Comparison of ENCODE assay signal across 18 cellular contexts in the genomic region with DNA sequence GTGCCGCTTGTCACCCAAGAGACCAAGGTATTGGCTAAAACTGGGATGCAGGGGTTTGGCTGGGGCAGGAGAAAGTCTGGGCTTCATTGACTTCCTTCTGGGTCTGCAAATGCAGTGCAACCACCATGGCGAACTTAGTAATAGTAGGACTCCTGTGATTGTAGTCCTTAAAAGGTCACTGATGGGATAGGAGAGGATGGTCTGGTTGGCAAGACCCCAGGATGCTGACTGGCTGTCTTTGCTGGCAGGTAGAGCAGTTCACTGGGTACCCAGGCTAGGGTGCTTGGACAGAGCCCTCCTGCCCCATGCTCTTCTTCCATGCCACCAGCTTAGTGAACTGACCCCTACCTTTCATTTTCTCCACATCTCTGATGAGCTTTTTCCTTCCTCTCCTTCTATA. TPM values are rescaled to one million over a fixed set of nuclear protein-coding genes. Genes with fewer than 3 reads are reported as not detected.
DNase-seq lines count a peak whose midpoint lies in the region; ATAC-seq and TF ChIP-seq lines count a peak whose summit lies in the region.
"Had no signal": no experiment of that assay in that cellular context is flagged by ENCODE, and none has a peak within 500 bp of the region (broad histone marks: within the 10 kb centered on the region; RNA-seq: fewer than 3 reads in every experiment).

No MANE protein-coding gene starts in this region.

- DNase-seq in activated CD8-positive, alpha-beta memory T cell treated with anti-CD3 and anti-CD28 coated beads, Interleukin-2, amount 10 ng/mL, durations not matched to agents 7 days and 5 days, result peak; percentile 25
- DNase-seq in activated CD8-positive, alpha-beta memory T cell treated with anti-CD3 and anti-CD28 coated beads, Interleukin-2, amount 50 U/mL, for 4 hours, result no peak
- peak; percentile 53 for DNase-seq in osteocyte (ENCODE audit: extremely low spot score, unreplicated experiment)
- no peak for DNase-seq in GM19240 (ENCODE audit: insufficient read length, low spot score)
- no peak for DNase-seq in cerebellar cortex (ENCODE audit: low spot score)
- DNase-seq: 8988T; CD4-positive, alpha-beta memory T cell; DMS153; DMS79; GDM1; HCEC 1CT; IMR-90 had no signal

- ATAC-seq in activated CD8-positive, alpha-beta memory T cell treated with anti-CD3 and anti-CD28 coated beads, Interleukin-2, amount 10 ng/mL, durations not matched to agents 7 days and 5 days, result no peak
- no peak for ATAC-seq in HG02938 (IDR thresholded peaks at IDR 0.05; ENCODE audit: unreplicated experiment)
- ATAC-seq: GM23338 had no signal

- no peaks in the 10 kb centered on the region for H3K9me3 Mint-ChIP-seq in activated CD8-positive, alpha-beta memory T cell treated with anti-CD3 and anti-CD28 coated beads, Interleukin-2, amount 10 ng/mL, durations not matched to agents 7 days and 5 days (ENCODE audit: low read depth)
- no peaks in the 10 kb centered on the region for H3K9me3 Mint-ChIP-seq in osteocyte (ENCODE audit: unreplicated experiment)
- H3K9me3 Mint-ChIP-seq: CD14-positive monocyte; CD4-positive, alpha-beta memory T cell; GM23338 had no signal

- H3K4me3 Mint-ChIP-seq in activated CD8-positive, alpha-beta memory T cell treated with anti-CD3 and anti-CD28 coated beads, Interleukin-2, amount 10 ng/mL, durations not matched to agents 7 days and 5 days, result no peak overlapping the region
- no peak overlapping the region for H3K4me3 Mint-ChIP-seq in osteocyte (ENCODE audit: unreplicated experiment)
- H3K4me3 Mint-ChIP-seq: CD14-positive monocyte; CD4-positive, alpha-beta memory T cell; GM23338 had no signal

- no peak for TF ChIP-seq CTCF in osteocyte (IDR thresholded peaks at IDR 0.05)

- peak overlapping the region; percentile 9 for H3K27ac ChIP-seq in subcutaneous abdominal adipose tissue (ENCODE audit: low read depth, low read length)
- H3K27ac ChIP-seq: BLaER1, HL-60 had no signal

- no peaks in the 10 kb centered on the region for H3K27me3 Mint-ChIP-seq in activated CD8-positive, alpha-beta memory T cell treated with anti-CD3 and anti-CD28 coated beads, Interleukin-2, amount 10 ng/mL, durations not matched to agents 7 days and 5 days
- H3K27me3 Mint-ChIP-seq in osteocyte (ENCODE audit: unreplicated experiment), result no peaks in the 10 kb centered on the region
- H3K27me3 Mint-ChIP-seq: CD4-positive, alpha-beta memory T cell had no signal

- no peaks in the 10 kb centered on the region for H3K36me3 Mint-ChIP-seq in activated CD8-positive, alpha-beta memory T cell treated with anti-CD3 and anti-CD28 coated beads, Interleukin-2, amount 10 ng/mL, durations not matched to agents 7 days and 5 days
- peaks cover 21% of the 10 kb centered on the region for H3K36me3 Mint-ChIP-seq in osteocyte (ENCODE audit: unreplicated experiment)
- H3K36me3 Mint-ChIP-seq: CD14-positive monocyte; CD4-positive, alpha-beta memory T cell had no signal

- H3K4me1 Mint-ChIP-seq in activated CD8-positive, alpha-beta memory T cell treated with anti-CD3 and anti-CD28 coated beads, Interleukin-2, amount 10 ng/mL, durations not matched to agents 7 days and 5 days, result no peaks in the 10 kb centered on the region
- no peaks in the 10 kb centered on the region for H3K4me1 Mint-ChIP-seq in osteocyte (ENCODE audit: unreplicated experiment)
- H3K4me1 Mint-ChIP-seq: CD14-positive monocyte had no signal

- no peak overlapping the region for H3K27ac Mint-ChIP-seq in activated CD8-positive, alpha-beta memory T cell treated with anti-CD3 and anti-CD28 coated beads, Interleukin-2, amount 10 ng/mL, durations not matched to agents 7 days and 5 days
- no peak overlapping the region for H3K27ac Mint-ChIP-seq in osteocyte (ENCODE audit: unreplicated experiment)
- H3K27ac Mint-ChIP-seq: CD14-positive monocyte, GM23338 had no signal

- no peak overlapping the region for H3K4me3 ChIP-seq in subcutaneous abdominal adipose tissue (ENCODE audit: low read depth in 1 of 5, low read length in 5 of 5)
- H3K4me3 ChIP-seq: BLaER1, GM23338 had no signal

- CTCF ChIA-PET in activated CD8-positive, alpha-beta memory T cell treated with anti-CD3 and anti-CD28 coated beads, Interleukin-2, amount 10 ng/mL, durations not matched to agents 7 days and 5 days (lab: Charles Lee), result no interaction called here

- no peaks in the 10 kb centered on the region for H3K9me3 ChIP-seq in subcutaneous abdominal adipose tissue (ENCODE audit: control insufficient read depth in 5 of 5, low read length in 5 of 5)
- H3K9me3 ChIP-seq: BLaER1 had no signal

- peaks cover 2 to 52% (median 44%) of the 10 kb centered on the region in 5 donors for H3K4me1 ChIP-seq in subcutaneous abdominal adipose tissue (ENCODE audit: control insufficient read depth in 5 of 5, insufficient read depth in 5 of 5, low read length in 5 of 5)
- H3K4me1 ChIP-seq: BLaER1 had no signal

- H3K36me3 ChIP-seq in subcutaneous abdominal adipose tissue (ENCODE audit: control insufficient read depth in 5 of 5, insufficient read depth in 5 of 5, low read length in 5 of 5), result peaks cover 5 to 39% (median 34%) of the 10 kb centered on the region in 5 donors

- H3K27me3 ChIP-seq in subcutaneous abdominal adipose tissue (ENCODE audit: control insufficient read depth in 5 of 5, insufficient read depth in 4 of 5, low read length in 5 of 5), result no peaks in the 10 kb centered on the region
- H3K27me3 ChIP-seq: BLaER1 had no signal

- H3K9ac ChIP-seq in subcutaneous abdominal adipose tissue (ENCODE audit: low read length in 5 of 5), result no peak overlapping the region
- H3K9ac ChIP-seq: BLaER1 had no signal

RNA-seq across cellular contexts. Expression of a gene that starts 37.2 kb away (rescaled TPM):
- total RNA-seq in activated CD8-positive, alpha-beta memory T cell treated with anti-CD3 and anti-CD28 coated beads, Interleukin-2, amount 10 ng/mL, durations not matched to agents 7 days and 5 days, result not detected
- total RNA-seq in osteocyte, result 34.8 and 40.0 TPM in 2 replicates
- total RNA-seq: CD4-positive, alpha-beta memory T cell had no signal

Comparison
In these comparisons a context has a peak if more than half of its experiments do, and no peak if none do; other contexts are left out.
1. DNase-seq: peak in activated CD8-positive, alpha-beta memory T cell treated with anti-CD3 and anti-CD28 coated beads, Interleukin-2, amount 10 ng/mL, durations not matched to agents 7 days and 5 days (single experiment) and osteocyte (single experiment); none in activated CD8-positive, alpha-beta memory T cell treated with anti-CD3 and anti-CD28 coated beads, Interleukin-2, amount 50 U/mL, for 4 hours (single experiment), GM19240 (single experiment) and cerebellar cortex (single experiment).
2. RNA of a gene that starts 37.2 kb away (total RNA-seq): 34.8 to 40.0 TPM in osteocyte; not detected in activated CD8-positive, alpha-beta memory T cell treated with anti-CD3 and anti-CD28 coated beads, Interleukin-2, amount 10 ng/mL, durations not matched to agents 7 days and 5 days; every median in the first group is over 10 times any median in the second.